In the genomic region with DNA sequence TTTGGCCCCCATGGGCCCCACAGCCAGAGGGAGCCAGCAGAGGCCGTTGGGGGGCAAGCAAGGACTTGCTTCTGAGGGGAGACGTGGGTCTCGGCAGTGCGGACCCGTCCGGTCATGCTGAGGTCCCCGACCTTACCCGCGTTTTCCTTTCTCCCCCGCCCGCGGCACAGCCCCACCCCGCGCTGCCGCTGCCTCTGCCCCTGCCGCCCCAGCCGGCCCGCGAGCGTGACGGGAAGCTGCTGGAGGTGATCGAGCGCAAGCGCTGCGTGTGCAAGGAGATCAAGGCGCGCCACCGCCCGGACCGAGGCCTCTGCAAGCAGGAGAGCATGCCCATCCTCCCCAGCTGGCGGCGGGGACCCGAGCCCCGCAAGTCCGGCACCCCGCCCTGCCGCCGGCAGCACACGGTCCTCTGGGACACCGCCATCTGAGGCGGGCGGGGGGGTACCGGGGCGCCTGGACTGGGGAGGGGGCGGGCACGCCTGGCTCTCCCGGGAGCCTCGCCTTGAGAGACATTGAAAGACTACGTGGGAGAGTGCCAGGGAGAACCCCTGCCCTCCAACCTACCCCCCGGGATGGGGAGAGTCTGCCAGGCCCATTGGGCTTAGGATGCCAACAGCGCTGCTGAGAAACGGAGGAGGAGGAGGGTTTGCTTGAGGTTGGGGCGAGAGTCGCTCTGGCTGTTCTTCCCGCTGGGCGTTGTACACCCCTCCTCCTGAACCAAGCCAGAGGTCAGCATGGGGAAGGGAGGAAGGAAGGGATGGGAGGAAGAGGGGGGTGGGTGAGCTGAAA, we compare ENCODE assay signal across 8 cellular contexts. TPM values are rescaled to one million over a fixed set of nuclear protein-coding genes. Genes with fewer than 3 reads are reported as not detected.
DNase-seq lines count a peak whose midpoint lies in the region; ATAC-seq and TF ChIP-seq lines count a peak whose summit lies in the region.

No MANE protein-coding gene starts in this region.

- DNase-seq in Right ventricle myocardium inferior (ENCODE audit: missing footprints) (no peak), cardiac septum (ENCODE audit: low spot score) (no peak), fibroblast of lung (ENCODE audit: low read depth in 2 of 2) (peak; percentile 38), osteocyte (ENCODE audit: extremely low spot score, unreplicated experiment) (no peak), GF-D8 (lab: John Stamatoyannopoulos, UW) (no peak), NCI-H2196 treated with DMSO at 0.1 percent for 48 hours (lab: John Stamatoyannopoulos, UW; ENCODE audit: unreplicated experiment) (no peak), GM03348 (ENCODE audit: low spot score) (no peak)
- DNase-seq in activated T-cell treated with anti-CD3 and anti-CD28 coated beads, Interleukin-2, amount 50 U/mL, for 24 hours, result peak; percentile 78

- H4K20me1 ChIP-seq in fibroblast of lung (ENCODE audit: control insufficient read depth, extremely low read depth, insufficient read depth, low read length), result no peaks in the 10 kb centered on the region

- no peaks in the 10 kb centered on the region for H3K36me3 Mint-ChIP-seq in activated T-cell treated with anti-CD3 and anti-CD28 coated beads, Interleukin-2, amount 50 U/mL, for 24 hours (ENCODE audit: low read depth)
- peaks cover 3% of the 10 kb centered on the region for H3K36me3 Mint-ChIP-seq in osteocyte (ENCODE audit: unreplicated experiment)

- H3K4me2 ChIP-seq in fibroblast of lung (ENCODE audit: extremely low read depth, insufficient read depth, low read length), result peak overlapping the region; percentile 46

- peak; percentile 42 for ATAC-seq in Right ventricle myocardium inferior

- H3K9me3 ChIP-seq in fibroblast of lung (ENCODE audit: control insufficient read depth, insufficient read depth, low read depth, low read length), result no peaks in the 10 kb centered on the region

- H3K27me3 Mint-ChIP-seq in activated T-cell treated with anti-CD3 and anti-CD28 coated beads, Interleukin-2, amount 50 U/mL, for 24 hours, result no peaks in the 10 kb centered on the region
- no peaks in the 10 kb centered on the region for H3K27me3 Mint-ChIP-seq in osteocyte (ENCODE audit: unreplicated experiment)

- peak overlapping the region; percentile 59 for H3K27ac Mint-ChIP-seq in activated T-cell treated with anti-CD3 and anti-CD28 coated beads, Interleukin-2, amount 50 U/mL, for 24 hours
- H3K27ac Mint-ChIP-seq in osteocyte (ENCODE audit: unreplicated experiment), result no peak overlapping the region

- no peak overlapping the region for H2AFZ ChIP-seq in fibroblast of lung (ENCODE audit: low read length)

- peaks cover 13% of the 10 kb centered on the region for H3K4me1 Mint-ChIP-seq in activated T-cell treated with anti-CD3 and anti-CD28 coated beads, Interleukin-2, amount 50 U/mL, for 24 hours (ENCODE audit: low read depth)
- peaks cover 10% of the 10 kb centered on the region for H3K4me1 Mint-ChIP-seq in osteocyte (ENCODE audit: unreplicated experiment)

- H3K9me3 Mint-ChIP-seq in activated T-cell treated with anti-CD3 and anti-CD28 coated beads, Interleukin-2, amount 50 U/mL, for 24 hours, result no peaks in the 10 kb centered on the region
- H3K9me3 Mint-ChIP-seq in osteocyte (ENCODE audit: unreplicated experiment), result no peaks in the 10 kb centered on the region

- intact Hi-C loops in Right ventricle myocardium inferior (cut with DNase I), result no loop called here
- intact Hi-C loops in cardiac septum (cut with DNase I), result no loop called here

- H3K79me2 ChIP-seq in fibroblast of lung (ENCODE audit: control insufficient read depth, insufficient read depth, low read length), result no peaks in the 10 kb centered on the region

- H3K9ac ChIP-seq in fibroblast of lung (ENCODE audit: insufficient read depth, low read length), result no peak overlapping the region

- peaks cover 2% of the 10 kb centered on the region for H3K27me3 ChIP-seq in fibroblast of lung (ENCODE audit: control insufficient read depth, insufficient read depth, low read length)

- no peaks in the 10 kb centered on the region for H3K4me1 ChIP-seq in fibroblast of lung (ENCODE audit: control insufficient read depth, extremely low read depth, insufficient read depth, low read length)

- H3K4me3 Mint-ChIP-seq in activated T-cell treated with anti-CD3 and anti-CD28 coated beads, Interleukin-2, amount 50 U/mL, for 24 hours, result peak overlapping the region; percentile 56
- H3K4me3 Mint-ChIP-seq in osteocyte (ENCODE audit: unreplicated experiment), result peak overlapping the region; percentile 38

- peak; percentile 5 for TF ChIP-seq CTCF in fibroblast of lung (conservative IDR thresholded peaks at IDR 0.05 in 1 of 2, IDR thresholded peaks at IDR 0.05 in 1 of 2; ENCODE audit: low read depth in 1 of 2, low read length in 2 of 2)
- no peak for TF ChIP-seq CTCF in osteocyte (IDR thresholded peaks at IDR 0.05)

- H3K4me3 ChIP-seq in fibroblast of lung (replicated peaks in 1 of 4; ENCODE audit: control extremely low read depth in 1 of 4, insufficient read depth in 1 of 4, low read depth in 3 of 4, low read length in 4 of 4), result peak overlapping the region in 1 of 4 experiments; percentile 17

- no peak overlapping the region for H3K27ac ChIP-seq in fibroblast of lung (ENCODE audit: insufficient read depth, low read length)

- H3K36me3 ChIP-seq in fibroblast of lung (ENCODE audit: control insufficient read depth, insufficient read depth, low read length), result no peaks in the 10 kb centered on the region

RNA-seq across cellular contexts. Expression of gene NYAP1, which starts 9.9 kb away (rescaled TPM):
- 0.54 TPM for total RNA-seq in Right ventricle myocardium inferior
- total RNA-seq in cardiac septum, result 0.22 TPM
- total RNA-seq in fibroblast of lung, result 0.26 and 0.33 TPM in 2 replicates
- polyA plus RNA-seq in fibroblast of lung, result 0.09 and 0.18 TPM in 2 replicates
- polyA plus RNA-seq in fibroblast of lung (2012), result 0.21 and 0.37 TPM in 2 replicates
- 0.11 TPM in 1 of 2 replicates, not detected in the other for polyA minus RNA-seq in fibroblast of lung (ENCODE audit: low replicate concordance)
- total RNA-seq in osteocyte, result 0.89 and 0.99 TPM in 2 replicates

RNA-seq across cellular contexts. Expression of gene TSC22D4, which starts 14.7 kb away (rescaled TPM):
- 50.3 TPM for total RNA-seq in Right ventricle myocardium inferior
- total RNA-seq in cardiac septum, result 35.0 TPM
- 15.2 and 21.1 TPM in 2 replicates for total RNA-seq in fibroblast of lung
- polyA plus RNA-seq in fibroblast of lung, result 13.2 and 15.3 TPM in 2 replicates
- polyA plus RNA-seq in fibroblast of lung (2012), result 25.5 and 29.3 TPM in 2 replicates
- polyA minus RNA-seq in fibroblast of lung (ENCODE audit: low replicate concordance), result 24.8 and 29.4 TPM in 2 replicates
- 46.8 and 46.9 TPM in 2 replicates for total RNA-seq in osteocyte

RNA-seq across cellular contexts. Expression of gene SPACDR, which starts 29.6 kb away (rescaled TPM):
- total RNA-seq in Right ventricle myocardium inferior, result 0.35 TPM
- 1.1 TPM for total RNA-seq in cardiac septum
- under 0.01 and 0.50 TPM in 2 replicates for total RNA-seq in fibroblast of lung
- 0.25 and 0.60 TPM in 2 replicates for polyA plus RNA-seq in fibroblast of lung
- 0.79 and 0.85 TPM in 2 replicates for polyA plus RNA-seq in fibroblast of lung (2012)
- not detected in 2 replicates for polyA minus RNA-seq in fibroblast of lung (ENCODE audit: low replicate concordance)
- 0.46 TPM in 1 of 2 replicates, not detected in the other for total RNA-seq in osteocyte

RNA-seq across cellular contexts. Expression of gene AGFG2, which starts 45.3 kb away (rescaled TPM):
- total RNA-seq in Right ventricle myocardium inferior (21.5 TPM), cardiac septum (28.6 TPM), fibroblast of lung (2.6 and 3.1 TPM in 2 replicates), osteocyte (10.2 and 10.8 TPM in 2 replicates)
- polyA plus RNA-seq in fibroblast of lung, result 2.4 and 3.2 TPM in 2 replicates
- 5.8 and 8.8 TPM in 2 replicates for polyA plus RNA-seq in fibroblast of lung (2012)
- polyA minus RNA-seq in fibroblast of lung (ENCODE audit: low replicate concordance), result 8.1 and 12.4 TPM in 2 replicates

RNA-seq across cellular contexts. Expression of gene PPP1R35, which starts 57.4 kb away (rescaled TPM):
- total RNA-seq in Right ventricle myocardium inferior (12.4 TPM), cardiac septum (15.7 TPM), fibroblast of lung (18.2 and 18.3 TPM in 2 replicates), osteocyte (22.8 and 32.1 TPM in 2 replicates)
- polyA plus RNA-seq in fibroblast of lung, result 7.0 and 9.8 TPM in 2 replicates
- polyA plus RNA-seq in fibroblast of lung (2012), result 14.1 and 25.5 TPM in 2 replicates
- 1.8 and 6.2 TPM in 2 replicates for polyA minus RNA-seq in fibroblast of lung (ENCODE audit: low replicate concordance)

Comparison
In these comparisons a context has a peak if more than half of its experiments do, and no peak if none do; other contexts are left out.
1. DNase-seq: peak in activated T-cell treated with anti-CD3 and anti-CD28 coated beads, Interleukin-2, amount 50 U/mL, for 24 hours (single experiment) and fibroblast of lung (2 of 2); none in Right ventricle myocardium inferior (single experiment), cardiac septum (single experiment), osteocyte (single experiment), GF-D8 (single experiment), NCI-H2196 treated with DMSO at 0.1 percent for 48 hours (single experiment) and GM03348 (single experiment).